Comparison of ENCODE assay signal across 1 cellular context in the genomic region with DNA sequence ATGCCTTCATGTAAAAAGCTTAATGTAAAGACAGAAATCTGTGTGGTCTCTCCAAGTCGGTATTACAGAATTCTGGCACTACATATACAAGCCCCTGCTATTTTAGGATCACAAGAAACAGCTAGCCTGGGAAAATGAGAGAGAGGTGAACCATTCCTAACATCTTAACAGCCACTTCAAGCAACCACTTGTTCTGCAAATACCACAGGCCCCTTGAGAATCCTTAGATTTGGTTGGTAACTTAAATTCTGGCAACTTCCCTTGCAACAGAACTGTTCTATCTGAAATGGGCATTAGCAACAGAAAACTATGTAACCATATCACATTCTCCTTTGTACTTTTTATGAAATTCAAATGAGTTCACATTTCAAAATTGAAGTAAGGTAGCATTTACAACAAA.
TF ChIP-seq lines count a peak whose summit lies in the region.

No MANE protein-coding gene starts in this region.

TF ChIP-seq in GM23338, 12 proteins besides CTCF, POLR2A, EP300 and RAD21 (continued from another document):
- TF ChIP-seq, protein P1, sequence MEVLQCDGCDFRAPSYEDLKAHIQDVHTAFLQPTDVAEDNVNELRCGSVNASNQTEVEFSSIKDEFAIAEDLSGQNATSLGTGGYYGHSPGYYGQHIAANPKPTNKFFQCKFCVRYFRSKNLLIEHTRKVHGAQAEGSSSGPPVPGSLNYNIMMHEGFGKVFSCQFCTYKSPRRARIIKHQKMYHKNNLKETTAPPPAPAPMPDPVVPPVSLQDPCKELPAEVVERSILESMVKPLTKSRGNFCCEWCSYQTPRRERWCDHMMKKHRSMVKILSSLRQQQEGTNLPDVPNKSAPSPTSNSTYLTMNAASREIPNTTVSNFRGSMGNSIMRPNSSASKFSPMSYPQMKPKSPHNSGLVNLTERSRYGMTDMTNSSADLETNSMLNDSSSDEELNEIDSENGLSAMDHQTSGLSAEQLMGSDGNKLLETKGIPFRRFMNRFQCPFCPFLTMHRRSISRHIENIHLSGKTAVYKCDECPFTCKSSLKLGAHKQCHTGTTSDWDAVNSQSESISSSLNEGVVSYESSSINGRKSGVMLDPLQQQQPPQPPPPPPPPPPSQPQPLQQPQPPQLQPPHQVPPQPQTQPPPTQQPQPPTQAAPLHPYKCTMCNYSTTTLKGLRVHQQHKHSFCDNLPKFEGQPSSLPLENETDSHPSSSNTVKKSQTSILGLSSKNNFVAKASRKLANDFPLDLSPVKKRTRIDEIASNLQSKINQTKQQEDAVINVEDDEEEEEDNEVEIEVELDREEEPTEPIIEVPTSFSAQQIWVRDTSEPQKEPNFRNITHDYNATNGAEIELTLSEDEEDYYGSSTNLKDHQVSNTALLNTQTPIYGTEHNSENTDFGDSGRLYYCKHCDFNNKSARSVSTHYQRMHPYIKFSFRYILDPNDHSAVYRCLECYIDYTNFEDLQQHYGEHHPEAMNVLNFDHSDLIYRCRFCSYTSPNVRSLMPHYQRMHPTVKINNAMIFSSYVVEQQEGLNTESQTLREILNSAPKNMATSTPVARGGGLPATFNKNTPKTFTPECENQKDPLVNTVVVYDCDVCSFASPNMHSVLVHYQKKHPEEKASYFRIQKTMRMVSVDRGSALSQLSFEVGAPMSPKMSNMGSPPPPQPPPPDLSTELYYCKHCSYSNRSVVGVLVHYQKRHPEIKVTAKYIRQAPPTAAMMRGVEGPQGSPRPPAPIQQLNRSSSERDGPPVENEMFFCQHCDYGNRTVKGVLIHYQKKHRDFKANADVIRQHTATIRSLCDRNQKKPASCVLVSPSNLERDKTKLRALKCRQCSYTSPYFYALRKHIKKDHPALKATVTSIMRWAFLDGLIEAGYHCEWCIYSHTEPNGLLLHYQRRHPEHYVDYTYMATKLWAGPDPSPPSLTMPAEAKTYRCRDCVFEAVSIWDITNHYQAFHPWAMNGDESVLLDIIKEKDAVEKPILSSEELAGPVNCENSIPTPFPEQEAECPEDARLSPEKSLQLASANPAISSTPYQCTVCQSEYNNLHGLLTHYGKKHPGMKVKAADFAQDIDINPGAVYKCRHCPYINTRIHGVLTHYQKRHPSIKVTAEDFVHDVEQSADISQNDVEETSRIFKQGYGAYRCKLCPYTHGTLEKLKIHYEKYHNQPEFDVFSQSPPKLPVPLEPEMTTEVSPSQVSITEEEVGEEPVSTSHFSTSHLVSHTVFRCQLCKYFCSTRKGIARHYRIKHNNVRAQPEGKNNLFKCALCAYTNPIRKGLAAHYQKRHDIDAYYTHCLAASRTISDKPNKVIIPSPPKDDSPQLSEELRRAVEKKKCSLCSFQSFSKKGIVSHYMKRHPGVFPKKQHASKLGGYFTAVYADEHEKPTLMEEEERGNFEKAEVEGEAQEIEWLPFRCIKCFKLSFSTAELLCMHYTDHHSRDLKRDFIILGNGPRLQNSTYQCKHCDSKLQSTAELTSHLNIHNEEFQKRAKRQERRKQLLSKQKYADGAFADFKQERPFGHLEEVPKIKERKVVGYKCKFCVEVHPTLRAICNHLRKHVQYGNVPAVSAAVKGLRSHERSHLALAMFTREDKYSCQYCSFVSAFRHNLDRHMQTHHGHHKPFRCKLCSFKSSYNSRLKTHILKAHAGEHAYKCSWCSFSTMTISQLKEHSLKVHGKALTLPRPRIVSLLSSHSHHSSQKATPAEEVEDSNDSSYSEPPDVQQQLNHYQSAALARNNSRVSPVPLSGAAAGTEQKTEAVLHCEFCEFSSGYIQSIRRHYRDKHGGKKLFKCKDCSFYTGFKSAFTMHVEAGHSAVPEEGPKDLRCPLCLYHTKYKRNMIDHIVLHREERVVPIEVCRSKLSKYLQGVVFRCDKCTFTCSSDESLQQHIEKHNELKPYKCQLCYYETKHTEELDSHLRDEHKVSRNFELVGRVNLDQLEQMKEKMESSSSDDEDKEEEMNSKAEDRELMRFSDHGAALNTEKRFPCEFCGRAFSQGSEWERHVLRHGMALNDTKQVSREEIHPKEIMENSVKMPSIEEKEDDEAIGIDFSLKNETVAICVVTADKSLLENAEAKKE (CRISPR knock-in tag; IDR thresholded peaks at IDR 0.05), result no peak
TF ChIP-seq in GM23338: peak in this region for 0.
